ENCODE assay signal across 8 cellular contexts in genomic region chr1:39491146-39491921, GRCh38. TPM values are rescaled to one million over a fixed set of nuclear protein-coding genes. Genes with fewer than 3 reads are reported as not detected.
DNase-seq lines count a peak whose midpoint lies in the region; ATAC-seq and TF ChIP-seq lines count a peak whose summit lies in the region.

Gene BMP8A, plus strand, starts transcription at chr1:39491636. Its CDS starts 356 bp downstream, at chr1:39491992.

- H3K4me3 ChIP-seq in ascending aorta = peak within 1 kb of the TSS; percentile 62 to 66

- intact Hi-C loops in ascending aorta (cut with DNase I) = no loop called here

- no peaks in the 10 kb centered on the region for H3K9me3 Mint-ChIP-seq in T-helper 1 cell treated with Interleukin-12 subunit alpha and Interleukin-12 subunit beta and Interleukin-4 antibody, amounts not matched to agents 30 μg/mL and 1 μg/mL, for 36 hours

- DNase-seq in DMS53 (lab: John Stamatoyannopoulos, UW) (peak; percentile 96), LoVo (ENCODE audit: low spot score) (peak; percentile 83), ascending aorta (ENCODE audit: low spot score in 2 of 2) (peak in 1 of 2 donors; percentile 75), iPS-NIHi11 (ENCODE audit: low spot score) (peak; percentile 97), cortex of kidney (lab: John Stamatoyannopoulos, UW) (no peak)
- peak; percentile 33 to 61 (median 42) for DNase-seq in stimulated activated CD4-positive, alpha-beta T cell treated with anti-CD3 and anti-CD28 coated beads, Interleukin-1b, Interleukin-23, amount 100 ng/mL, for 24 hours (ENCODE audit: low read depth in 4 of 4, low spot score in 1 of 4)

- peaks cover 9 to 16% of the 10 kb centered on the region in 2 donors for H3K36me3 ChIP-seq in ascending aorta

- H3K4me3 Mint-ChIP-seq in T-helper 1 cell treated with Interleukin-12 subunit alpha and Interleukin-12 subunit beta and Interleukin-4 antibody, amounts not matched to agents 30 μg/mL and 1 μg/mL, for 36 hours = peak within 1 kb of the TSS; percentile 58

- H3K9me3 ChIP-seq in ascending aorta = no peaks in the 10 kb centered on the region

- peaks cover 0 to 3% of the 10 kb centered on the region in 2 donors for H3K4me1 ChIP-seq in ascending aorta

- H3K27ac ChIP-seq in ascending aorta = no peak within 1 kb of the TSS

- H3K36me3 Mint-ChIP-seq in T-helper 1 cell treated with Interleukin-12 subunit alpha and Interleukin-12 subunit beta and Interleukin-4 antibody, amounts not matched to agents 30 μg/mL and 1 μg/mL, for 36 hours (ENCODE audit: low read depth) = peaks cover 10% of the 10 kb centered on the region

- peak; percentile 75 for ATAC-seq in GM21526 (IDR thresholded peaks at IDR 0.05; ENCODE audit: low FRiP score, unreplicated experiment)

- H3K4me1 Mint-ChIP-seq in T-helper 1 cell treated with Interleukin-12 subunit alpha and Interleukin-12 subunit beta and Interleukin-4 antibody, amounts not matched to agents 30 μg/mL and 1 μg/mL, for 36 hours (ENCODE audit: low read depth) = peaks cover 4% of the 10 kb centered on the region

- TF ChIP-seq CTCF in ascending aorta (IDR thresholded peaks at IDR 0.05) = no peak

- H3K27me3 Mint-ChIP-seq in T-helper 1 cell treated with Interleukin-12 subunit alpha and Interleukin-12 subunit beta and Interleukin-4 antibody, amounts not matched to agents 30 μg/mL and 1 μg/mL, for 36 hours (ENCODE audit: low read depth) = peaks cover 34% of the 10 kb centered on the region

- H3K27me3 ChIP-seq in ascending aorta = no peaks in the 10 kb centered on the region

- H3K27ac Mint-ChIP-seq in T-helper 1 cell treated with Interleukin-12 subunit alpha and Interleukin-12 subunit beta and Interleukin-4 antibody, amounts not matched to agents 30 μg/mL and 1 μg/mL, for 36 hours = no peak within 1 kb of the TSS

RNA-seq across cellular contexts. Expression of gene BMP8A, which starts in this region (rescaled TPM):
- not detected for total RNA-seq in ascending aorta
